In the genomic region with DNA sequence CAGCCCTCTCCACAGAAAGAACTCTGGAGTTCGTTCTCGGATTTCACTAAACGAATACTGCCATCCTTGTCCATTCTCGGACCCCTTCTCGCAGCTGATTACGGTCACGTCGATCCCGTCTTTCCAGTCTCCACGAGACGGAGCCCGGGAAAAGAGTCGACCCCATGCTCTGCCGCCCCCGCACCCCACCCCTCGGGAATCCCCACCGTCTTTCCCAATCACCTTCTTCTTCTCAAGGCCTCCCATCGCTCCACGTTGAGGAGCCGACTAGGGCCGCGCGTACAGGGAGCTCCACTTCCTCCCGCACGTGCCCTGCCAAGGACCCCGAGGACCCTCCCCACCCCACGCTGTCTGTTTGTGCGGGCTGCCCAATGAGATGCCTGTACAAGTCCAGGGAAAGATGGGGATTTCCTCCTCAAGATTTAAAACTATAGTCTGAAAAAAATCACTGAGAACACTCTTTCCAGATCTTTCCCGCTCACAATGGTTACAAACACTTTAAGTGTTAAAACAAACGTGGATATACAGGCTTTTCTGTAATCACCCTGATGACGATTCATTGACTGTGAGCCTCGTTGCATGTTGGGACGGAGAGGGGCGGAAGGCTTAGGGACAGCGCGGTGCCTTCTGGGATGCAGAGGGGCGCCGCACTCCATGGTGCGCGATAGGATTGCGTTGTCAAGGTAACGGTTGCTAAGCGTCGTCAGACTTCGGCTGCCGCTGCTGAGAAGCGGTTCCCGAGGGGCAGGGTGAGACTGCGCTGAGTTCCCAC, we compare ENCODE assay signal across 1 cellular context.
TF ChIP-seq lines count a peak whose summit lies in the region.

A gene (minus strand): TSS at position 323 of the 772 bp plus-strand sequence. CDS start 77 bp downstream, at position 246.

TF ChIP-seq in HepG2, 621 proteins besides CTCF, POLR2A, EP300 and RAD21 (continued from another document and continues in another):
- TF ChIP-seq SP1 (IDR thresholded peaks at IDR 0.05) (no peak), SP1 (CRISPR knock-in tag; IDR thresholded peaks at IDR 0.05) (no peak), JDP2 (CRISPR knock-in tag; IDR thresholded peaks at IDR 0.05; ENCODE audit: borderline replicate concordance) (no peak), ZNF33A (CRISPR knock-in tag; IDR thresholded peaks at IDR 0.05; ENCODE audit: borderline replicate concordance) (peak; percentile 46; the same call in 1 of the 2 replicates), STAG1 (CRISPR knock-in tag; IDR thresholded peaks at IDR 0.05) (no peak), ZNF10 (CRISPR knock-in tag; IDR thresholded peaks at IDR 0.05; ENCODE audit: borderline replicate concordance, low read depth) (no peak), ZNF264 (CRISPR knock-in tag; IDR thresholded peaks at IDR 0.05) (no peak), NR2F1 (CRISPR knock-in tag; IDR thresholded peaks at IDR 0.05) (no peak), MAZ (IDR thresholded peaks at IDR 0.05; ENCODE audit: borderline replicate concordance, low read depth, low read length) (no peak), MAZ (CRISPR knock-in tag; IDR thresholded peaks at IDR 0.05; ENCODE audit: low read depth) (no peak; the same call in 1 of the 2 replicates), PITX1 (CRISPR knock-in tag; IDR thresholded peaks at IDR 0.05) (peak; percentile 74), ZNF20 (CRISPR knock-in tag; IDR thresholded peaks at IDR 0.05) (no peak), ZNF205 (CRISPR knock-in tag; IDR thresholded peaks at IDR 0.05) (no peak), ZIK1 (CRISPR knock-in tag; IDR thresholded peaks at IDR 0.05; ENCODE audit: borderline replicate concordance, low read depth) (no peak), KLF13 (CRISPR knock-in tag; IDR thresholded peaks at IDR 0.05) (no peak), ZNF17 (CRISPR knock-in tag; IDR thresholded peaks at IDR 0.05) (no peak), ZSCAN29 (CRISPR knock-in tag; conservative IDR thresholded peaks at IDR 0.05) (no peak), ZNF44 (CRISPR knock-in tag; IDR thresholded peaks at IDR 0.05) (no peak), RARA (CRISPR knock-in tag; IDR thresholded peaks at IDR 0.05) (0 out of 2 replicates have a peak, but pooled peaks have one; percentile 7), MATR3 (CRISPR knock-in tag; IDR thresholded peaks at IDR 0.05) (no peak), ZNF496 (CRISPR knock-in tag; IDR thresholded peaks at IDR 0.05; ENCODE audit: insufficient replicate concordance) (no peak), ASH2L (IDR thresholded peaks at IDR 0.05; ENCODE audit: insufficient read length, low read depth, low read length) (peak; percentile 82), MXD4 (CRISPR knock-in tag; IDR thresholded peaks at IDR 0.05) (peak; percentile 94), ZNF749 (CRISPR knock-in tag; IDR thresholded peaks at IDR 0.05; ENCODE audit: borderline replicate concordance) (no peak), GABPB1 (CRISPR knock-in tag; IDR thresholded peaks at IDR 0.05) (peak; percentile 91), PHF8 (CRISPR knock-in tag; IDR thresholded peaks at IDR 0.05) (peak; percentile 73), ZNF326 (CRISPR knock-in tag; IDR thresholded peaks at IDR 0.05; ENCODE audit: borderline replicate concordance) (no peak), FOSL2 (CRISPR knock-in tag; IDR thresholded peaks at IDR 0.05) (peak; percentile 68), ZFP90 (CRISPR knock-in tag; IDR thresholded peaks at IDR 0.05; ENCODE audit: borderline replicate concordance) (no peak), ISL2 (CRISPR knock-in tag; IDR thresholded peaks at IDR 0.05) (peak; percentile 70; the same call in 1 of the 2 replicates), ZNF3 (CRISPR knock-in tag; IDR thresholded peaks at IDR 0.05) (no peak)
- TF ChIP-seq, protein P1, sequence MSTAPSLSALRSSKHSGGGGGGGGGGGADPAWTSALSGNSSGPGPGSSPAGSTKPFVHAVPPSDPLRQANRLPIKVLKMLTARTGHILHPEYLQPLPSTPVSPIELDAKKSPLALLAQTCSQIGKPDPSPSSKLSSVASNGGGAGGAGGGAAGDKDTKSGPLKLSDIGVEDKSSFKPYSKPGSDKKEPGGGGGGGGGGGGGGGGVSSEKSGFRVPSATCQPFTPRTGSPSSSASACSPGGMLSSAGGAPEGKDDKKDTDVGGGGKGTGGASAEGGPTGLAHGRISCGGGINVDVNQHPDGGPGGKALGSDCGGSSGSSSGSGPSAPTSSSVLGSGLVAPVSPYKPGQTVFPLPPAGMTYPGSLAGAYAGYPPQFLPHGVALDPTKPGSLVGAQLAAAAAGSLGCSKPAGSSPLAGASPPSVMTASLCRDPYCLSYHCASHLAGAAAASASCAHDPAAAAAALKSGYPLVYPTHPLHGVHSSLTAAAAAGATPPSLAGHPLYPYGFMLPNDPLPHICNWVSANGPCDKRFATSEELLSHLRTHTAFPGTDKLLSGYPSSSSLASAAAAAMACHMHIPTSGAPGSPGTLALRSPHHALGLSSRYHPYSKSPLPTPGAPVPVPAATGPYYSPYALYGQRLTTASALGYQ (CRISPR knock-in tag; IDR thresholded peaks at IDR 0.05) = no peak
- TF ChIP-seq, protein P2, sequence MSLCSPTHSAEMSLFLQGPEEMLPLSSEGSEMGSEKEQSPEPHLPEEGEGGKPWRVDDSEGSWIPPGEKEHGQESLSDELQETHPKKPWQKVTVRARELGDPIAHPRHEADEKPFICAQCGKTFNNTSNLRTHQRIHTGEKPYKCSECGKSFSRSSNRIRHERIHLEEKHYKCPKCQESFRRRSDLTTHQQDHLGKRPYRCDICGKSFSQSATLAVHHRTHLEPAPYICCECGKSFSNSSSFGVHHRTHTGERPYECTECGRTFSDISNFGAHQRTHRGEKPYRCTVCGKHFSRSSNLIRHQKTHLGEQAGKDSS (CRISPR knock-in tag; IDR thresholded peaks at IDR 0.05; ENCODE audit: borderline replicate concordance, low read depth) = no peak
- TF ChIP-seq, protein P3, sequence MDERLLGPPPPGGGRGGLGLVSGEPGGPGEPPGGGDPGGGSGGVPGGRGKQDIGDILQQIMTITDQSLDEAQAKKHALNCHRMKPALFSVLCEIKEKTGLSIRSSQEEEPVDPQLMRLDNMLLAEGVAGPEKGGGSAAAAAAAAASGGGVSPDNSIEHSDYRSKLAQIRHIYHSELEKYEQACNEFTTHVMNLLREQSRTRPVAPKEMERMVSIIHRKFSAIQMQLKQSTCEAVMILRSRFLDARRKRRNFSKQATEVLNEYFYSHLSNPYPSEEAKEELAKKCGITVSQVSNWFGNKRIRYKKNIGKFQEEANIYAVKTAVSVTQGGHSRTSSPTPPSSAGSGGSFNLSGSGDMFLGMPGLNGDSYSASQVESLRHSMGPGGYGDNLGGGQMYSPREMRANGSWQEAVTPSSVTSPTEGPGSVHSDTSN (CRISPR knock-in tag; IDR thresholded peaks at IDR 0.05) = 0 out of 2 replicates have a peak, but pooled peaks have one; percentile 15
- TF ChIP-seq, protein P4, sequence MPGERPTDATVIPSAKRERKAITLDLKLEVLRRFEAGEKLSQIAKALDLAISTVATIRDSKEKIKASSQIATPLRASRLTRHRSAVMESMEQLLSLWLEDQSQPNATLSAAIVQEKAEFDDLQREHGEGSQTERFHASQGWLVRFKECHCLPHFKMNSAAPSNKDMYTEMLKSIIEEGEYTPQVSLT (CRISPR knock-in tag; IDR thresholded peaks at IDR 0.05; ENCODE audit: borderline replicate concordance, low read depth) = no peak
- TF ChIP-seq, protein P5, sequence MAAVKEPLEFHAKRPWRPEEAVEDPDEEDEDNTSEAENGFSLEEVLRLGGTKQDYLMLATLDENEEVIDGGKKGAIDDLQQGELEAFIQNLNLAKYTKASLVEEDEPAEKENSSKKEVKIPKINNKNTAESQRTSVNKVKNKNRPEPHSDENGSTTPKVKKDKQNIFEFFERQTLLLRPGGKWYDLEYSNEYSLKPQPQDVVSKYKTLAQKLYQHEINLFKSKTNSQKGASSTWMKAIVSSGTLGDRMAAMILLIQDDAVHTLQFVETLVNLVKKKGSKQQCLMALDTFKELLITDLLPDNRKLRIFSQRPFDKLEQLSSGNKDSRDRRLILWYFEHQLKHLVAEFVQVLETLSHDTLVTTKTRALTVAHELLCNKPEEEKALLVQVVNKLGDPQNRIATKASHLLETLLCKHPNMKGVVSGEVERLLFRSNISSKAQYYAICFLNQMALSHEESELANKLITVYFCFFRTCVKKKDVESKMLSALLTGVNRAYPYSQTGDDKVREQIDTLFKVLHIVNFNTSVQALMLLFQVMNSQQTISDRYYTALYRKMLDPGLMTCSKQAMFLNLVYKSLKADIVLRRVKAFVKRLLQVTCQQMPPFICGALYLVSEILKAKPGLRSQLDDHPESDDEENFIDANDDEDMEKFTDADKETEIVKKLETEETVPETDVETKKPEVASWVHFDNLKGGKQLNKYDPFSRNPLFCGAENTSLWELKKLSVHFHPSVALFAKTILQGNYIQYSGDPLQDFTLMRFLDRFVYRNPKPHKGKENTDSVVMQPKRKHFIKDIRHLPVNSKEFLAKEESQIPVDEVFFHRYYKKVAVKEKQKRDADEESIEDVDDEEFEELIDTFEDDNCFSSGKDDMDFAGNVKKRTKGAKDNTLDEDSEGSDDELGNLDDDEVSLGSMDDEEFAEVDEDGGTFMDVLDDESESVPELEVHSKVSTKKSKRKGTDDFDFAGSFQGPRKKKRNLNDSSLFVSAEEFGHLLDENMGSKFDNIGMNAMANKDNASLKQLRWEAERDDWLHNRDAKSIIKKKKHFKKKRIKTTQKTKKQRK (IDR thresholded peaks at IDR 0.05; ENCODE audit: low read length) = no peak
- TF ChIP-seq, protein P6, sequence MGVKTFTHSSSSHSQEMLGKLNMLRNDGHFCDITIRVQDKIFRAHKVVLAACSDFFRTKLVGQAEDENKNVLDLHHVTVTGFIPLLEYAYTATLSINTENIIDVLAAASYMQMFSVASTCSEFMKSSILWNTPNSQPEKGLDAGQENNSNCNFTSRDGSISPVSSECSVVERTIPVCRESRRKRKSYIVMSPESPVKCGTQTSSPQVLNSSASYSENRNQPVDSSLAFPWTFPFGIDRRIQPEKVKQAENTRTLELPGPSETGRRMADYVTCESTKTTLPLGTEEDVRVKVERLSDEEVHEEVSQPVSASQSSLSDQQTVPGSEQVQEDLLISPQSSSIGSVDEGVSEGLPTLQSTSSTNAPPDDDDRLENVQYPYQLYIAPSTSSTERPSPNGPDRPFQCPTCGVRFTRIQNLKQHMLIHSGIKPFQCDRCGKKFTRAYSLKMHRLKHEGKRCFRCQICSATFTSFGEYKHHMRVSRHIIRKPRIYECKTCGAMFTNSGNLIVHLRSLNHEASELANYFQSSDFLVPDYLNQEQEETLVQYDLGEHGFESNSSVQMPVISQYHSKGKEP (CRISPR knock-in tag; IDR thresholded peaks at IDR 0.05) = no peak
- TF ChIP-seq, protein P7, sequence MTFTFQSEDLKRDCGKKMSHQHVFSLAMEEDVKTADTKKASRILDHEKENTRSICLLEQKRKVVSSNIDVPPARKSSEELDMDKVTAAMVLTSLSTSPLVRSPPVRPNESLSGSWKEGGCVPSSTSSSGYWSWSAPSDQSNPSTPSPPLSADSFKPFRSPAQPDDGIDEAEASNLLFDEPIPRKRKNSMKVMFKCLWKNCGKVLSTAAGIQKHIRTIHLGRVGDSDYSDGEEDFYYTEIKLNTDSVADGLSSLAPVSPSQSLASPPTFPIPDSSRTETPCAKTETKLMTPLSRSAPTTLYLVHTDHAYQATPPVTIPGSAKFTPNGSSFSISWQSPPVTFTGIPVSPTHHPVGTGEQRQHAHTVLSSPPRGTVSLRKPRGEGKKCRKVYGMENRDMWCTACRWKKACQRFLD (CRISPR knock-in tag; IDR thresholded peaks at IDR 0.05; ENCODE audit: borderline replicate concordance) = no peak
- TF ChIP-seq, protein P8, sequence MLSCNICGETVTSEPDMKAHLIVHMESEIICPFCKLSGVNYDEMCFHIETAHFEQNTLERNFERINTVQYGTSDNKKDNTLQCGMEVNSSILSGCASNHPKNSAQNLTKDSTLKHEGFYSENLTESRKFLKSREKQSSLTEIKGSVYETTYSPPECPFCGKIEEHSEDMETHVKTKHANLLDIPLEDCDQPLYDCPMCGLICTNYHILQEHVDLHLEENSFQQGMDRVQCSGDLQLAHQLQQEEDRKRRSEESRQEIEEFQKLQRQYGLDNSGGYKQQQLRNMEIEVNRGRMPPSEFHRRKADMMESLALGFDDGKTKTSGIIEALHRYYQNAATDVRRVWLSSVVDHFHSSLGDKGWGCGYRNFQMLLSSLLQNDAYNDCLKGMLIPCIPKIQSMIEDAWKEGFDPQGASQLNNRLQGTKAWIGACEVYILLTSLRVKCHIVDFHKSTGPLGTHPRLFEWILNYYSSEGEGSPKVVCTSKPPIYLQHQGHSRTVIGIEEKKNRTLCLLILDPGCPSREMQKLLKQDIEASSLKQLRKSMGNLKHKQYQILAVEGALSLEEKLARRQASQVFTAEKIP (CRISPR knock-in tag; IDR thresholded peaks at IDR 0.05; ENCODE audit: borderline replicate concordance) = no peak
- TF ChIP-seq, protein P9, sequence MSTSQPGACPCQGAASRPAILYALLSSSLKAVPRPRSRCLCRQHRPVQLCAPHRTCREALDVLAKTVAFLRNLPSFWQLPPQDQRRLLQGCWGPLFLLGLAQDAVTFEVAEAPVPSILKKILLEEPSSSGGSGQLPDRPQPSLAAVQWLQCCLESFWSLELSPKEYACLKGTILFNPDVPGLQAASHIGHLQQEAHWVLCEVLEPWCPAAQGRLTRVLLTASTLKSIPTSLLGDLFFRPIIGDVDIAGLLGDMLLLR (CRISPR knock-in tag; IDR thresholded peaks at IDR 0.05) = no peak; the same call in 1 of the 2 replicates
- TF ChIP-seq, protein P10, sequence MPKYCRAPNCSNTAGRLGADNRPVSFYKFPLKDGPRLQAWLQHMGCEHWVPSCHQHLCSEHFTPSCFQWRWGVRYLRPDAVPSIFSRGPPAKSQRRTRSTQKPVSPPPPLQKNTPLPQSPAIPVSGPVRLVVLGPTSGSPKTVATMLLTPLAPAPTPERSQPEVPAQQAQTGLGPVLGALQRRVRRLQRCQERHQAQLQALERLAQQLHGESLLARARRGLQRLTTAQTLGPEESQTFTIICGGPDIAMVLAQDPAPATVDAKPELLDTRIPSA (CRISPR knock-in tag; IDR thresholded peaks at IDR 0.05; ENCODE audit: borderline replicate concordance) = no peak
- TF ChIP-seq, protein P11, sequence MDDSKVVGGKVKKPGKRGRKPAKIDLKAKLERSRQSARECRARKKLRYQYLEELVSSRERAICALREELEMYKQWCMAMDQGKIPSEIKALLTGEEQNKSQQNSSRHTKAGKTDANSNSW (CRISPR knock-in tag; IDR thresholded peaks at IDR 0.05; ENCODE audit: borderline replicate concordance) = no peak
- TF ChIP-seq, protein P12, sequence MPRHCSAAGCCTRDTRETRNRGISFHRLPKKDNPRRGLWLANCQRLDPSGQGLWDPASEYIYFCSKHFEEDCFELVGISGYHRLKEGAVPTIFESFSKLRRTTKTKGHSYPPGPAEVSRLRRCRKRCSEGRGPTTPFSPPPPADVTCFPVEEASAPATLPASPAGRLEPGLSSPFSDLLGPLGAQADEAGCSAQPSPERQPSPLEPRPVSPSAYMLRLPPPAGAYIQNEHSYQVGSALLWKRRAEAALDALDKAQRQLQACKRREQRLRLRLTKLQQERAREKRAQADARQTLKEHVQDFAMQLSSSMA (CRISPR knock-in tag; IDR thresholded peaks at IDR 0.05) = peak; percentile 41; the same call in 1 of the 2 replicates
- TF ChIP-seq, protein P13, sequence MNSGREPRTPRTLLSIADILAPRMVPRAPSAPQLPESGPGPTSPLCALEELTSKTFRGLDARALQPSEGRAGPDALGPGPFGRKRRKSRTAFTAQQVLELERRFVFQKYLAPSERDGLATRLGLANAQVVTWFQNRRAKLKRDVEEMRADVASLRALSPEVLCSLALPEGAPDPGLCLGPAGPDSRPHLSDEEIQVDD (CRISPR knock-in tag; IDR thresholded peaks at IDR 0.05; ENCODE audit: borderline replicate concordance) = no peak
